ENCODE assay signal across 8 cellular contexts in genomic region chr16:89505204-89506112, GRCh38. TPM values are rescaled to one million over a fixed set of nuclear protein-coding genes. Genes with fewer than 3 reads are reported as not detected.
DNase-seq lines count a peak whose midpoint lies in the region; ATAC-seq and TF ChIP-seq lines count a peak whose summit lies in the region.

No MANE protein-coding gene starts in this region.

- no peaks in the 10 kb centered on the region for H3K9me3 ChIP-seq in upper lobe of right lung

- DNase-seq in activated naive CD4-positive, alpha-beta T cell treated with anti-CD3 and anti-CD28 coated beads for 36 hours, result peak; percentile 99
- peak in 37 of 42 donors; percentile 11 to 75 (median 51) for DNase-seq in head of caudate nucleus
- peak; percentile 89 for DNase-seq in upper lobe of right lung

- H3K27me3 ChIP-seq in rectal smooth muscle tissue (ENCODE audit: control insufficient read depth, insufficient read depth, low read length), result no peaks in the 10 kb centered on the region
- H3K27me3 ChIP-seq in upper lobe of right lung, result no peaks in the 10 kb centered on the region

- ATAC-seq in GM18511 (IDR thresholded peaks at IDR 0.05; ENCODE audit: unreplicated experiment) (peak; percentile 67), HG03139 (IDR thresholded peaks at IDR 0.05; ENCODE audit: unreplicated experiment) (peak; percentile 32), upper lobe of right lung (peak; percentile 68), GM21528 (IDR thresholded peaks at IDR 0.05; ENCODE audit: low FRiP score, unreplicated experiment) (no peak)

- H3K27me3 Mint-ChIP-seq in activated naive CD4-positive, alpha-beta T cell treated with anti-CD3 and anti-CD28 coated beads for 36 hours (ENCODE audit: low read depth), result no peaks in the 10 kb centered on the region

- peak overlapping the region; percentile 86 for H3K27ac Mint-ChIP-seq in activated naive CD4-positive, alpha-beta T cell treated with anti-CD3 and anti-CD28 coated beads for 36 hours

- H3K9ac ChIP-seq in rectal smooth muscle tissue (ENCODE audit: low read length), result no peak overlapping the region

- peaks cover 30% of the 10 kb centered on the region for H3K4me1 Mint-ChIP-seq in activated naive CD4-positive, alpha-beta T cell treated with anti-CD3 and anti-CD28 coated beads for 36 hours (ENCODE audit: low read depth)

- no peak for TF ChIP-seq CTCF in upper lobe of right lung (IDR thresholded peaks at IDR 0.05)

- H3K4me1 ChIP-seq in rectal smooth muscle tissue (ENCODE audit: control insufficient read depth, insufficient read depth, low read length) (peaks cover 9% of the 10 kb centered on the region), upper lobe of right lung (peaks cover 37% of the 10 kb centered on the region)

- TF ChIP-seq POLR2A in Raji (IDR thresholded peaks at IDR 0.05; ENCODE audit: insufficient read depth, low read depth, low read length), result peak; percentile 83

- no peaks in the 10 kb centered on the region for H3K36me3 Mint-ChIP-seq in activated naive CD4-positive, alpha-beta T cell treated with anti-CD3 and anti-CD28 coated beads for 36 hours (ENCODE audit: low read depth)

- H3K4me3 ChIP-seq in rectal smooth muscle tissue (ENCODE audit: low read length) (peak overlapping the region; percentile 6), upper lobe of right lung (peak overlapping the region; percentile 31)

- intact Hi-C loops in activated naive CD4-positive, alpha-beta T cell treated with anti-CD3 and anti-CD28 coated beads for 36 hours (cut with micrococcal nuclease), result loop anchor here (1.0 to 10.0 kb wide), 4 partner anchors 15 to 411 kb away; partner anchors contain the start of genes ACSF3 and ANKRD11
- intact Hi-C loops in head of caudate nucleus (cut with DNase I), result loop anchor here (5.0 kb wide), 1 partner anchor 52 kb away; no protein-coding TSS in a partner anchor
- intact Hi-C loops in upper lobe of right lung (cut with DNase I), result loop anchor here (10.0 kb wide), 1 partner anchor 181 kb away; no protein-coding TSS in a partner anchor

- CTCF ChIA-PET in activated naive CD4-positive, alpha-beta T cell treated with anti-CD3 and anti-CD28 coated beads for 36 hours (lab: Charles Lee), result interaction anchor here (0.7 kb wide), 2 partner anchors 35 to 217 kb away, joined by 3 read pairs; no protein-coding TSS in a partner anchor

- H3K27ac ChIP-seq in rectal smooth muscle tissue (ENCODE audit: low read depth, low read length) (peak overlapping the region; percentile 8), upper lobe of right lung (peak overlapping the region; percentile 82)

- no peaks in the 10 kb centered on the region for H3K9me3 Mint-ChIP-seq in activated naive CD4-positive, alpha-beta T cell treated with anti-CD3 and anti-CD28 coated beads for 36 hours

- no peaks in the 10 kb centered on the region for H3K36me3 ChIP-seq in rectal smooth muscle tissue (ENCODE audit: control insufficient read depth, insufficient read depth, low read length)
- peaks cover 3% of the 10 kb centered on the region for H3K36me3 ChIP-seq in upper lobe of right lung

- H3K4me3 Mint-ChIP-seq in activated naive CD4-positive, alpha-beta T cell treated with anti-CD3 and anti-CD28 coated beads for 36 hours, result peak overlapping the region; percentile 70

RNA-seq across cellular contexts. Expression of gene SPG7, which starts 2.7 kb away (rescaled TPM):
- total RNA-seq in activated naive CD4-positive, alpha-beta T cell treated with anti-CD3 and anti-CD28 coated beads for 36 hours, result 10 to 100 TPM; 62.4 to 67.7 TPM
- 95.0 TPM for total RNA-seq in upper lobe of right lung

RNA-seq across cellular contexts. Expression of gene ANKRD11, which starts 15.1 kb away (rescaled TPM):
- total RNA-seq in activated naive CD4-positive, alpha-beta T cell treated with anti-CD3 and anti-CD28 coated beads for 36 hours, result 100 to 1,000 TPM; 174 to 177 TPM
- total RNA-seq in upper lobe of right lung, result 125 TPM

RNA-seq across cellular contexts. Expression of gene RPL13, which starts 55.0 kb away (rescaled TPM):
- total RNA-seq in activated naive CD4-positive, alpha-beta T cell treated with anti-CD3 and anti-CD28 coated beads for 36 hours, result 1,000 to 10,000 TPM; 3,875 to 3,899 TPM
- 1,795 TPM for total RNA-seq in upper lobe of right lung
